ENCODE assay signal across 1 cellular context in the genomic region with DNA sequence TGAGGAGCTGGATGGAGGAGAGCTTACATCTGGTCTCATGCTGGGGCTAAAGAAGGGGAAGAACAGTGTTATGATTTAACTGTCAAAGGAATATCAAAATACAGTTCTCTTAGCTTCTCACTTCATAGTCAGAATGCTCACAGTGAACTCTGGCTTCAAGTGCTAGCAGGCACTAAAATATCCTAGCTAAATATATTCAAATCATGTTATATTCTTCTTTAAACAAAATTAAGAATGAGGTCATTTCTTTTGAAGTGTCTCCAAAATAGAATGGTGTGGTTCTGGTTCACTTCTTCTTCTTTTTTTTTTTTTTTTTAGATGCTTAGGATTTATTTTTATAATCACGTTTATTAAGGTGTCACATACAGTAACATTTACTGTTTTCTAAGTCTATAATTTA.
TF ChIP-seq lines count a peak whose summit lies in the region.

No MANE protein-coding gene starts in this region.

TF ChIP-seq in IMR-90, 13 proteins besides CTCF, POLR2A, EP300 and RAD21 (continued from another document):
- TF ChIP-seq RFX5 (IDR thresholded peaks at IDR 0.05; ENCODE audit: low read depth, low read length) = no peak
- TF ChIP-seq CEBPB (IDR thresholded peaks at IDR 0.05; ENCODE audit: low read depth, low read length) = no peak
- no peak for TF ChIP-seq BHLHE40 (IDR thresholded peaks at IDR 0.05; ENCODE audit: low read depth, low read length)
- TF ChIP-seq, protein P1, sequence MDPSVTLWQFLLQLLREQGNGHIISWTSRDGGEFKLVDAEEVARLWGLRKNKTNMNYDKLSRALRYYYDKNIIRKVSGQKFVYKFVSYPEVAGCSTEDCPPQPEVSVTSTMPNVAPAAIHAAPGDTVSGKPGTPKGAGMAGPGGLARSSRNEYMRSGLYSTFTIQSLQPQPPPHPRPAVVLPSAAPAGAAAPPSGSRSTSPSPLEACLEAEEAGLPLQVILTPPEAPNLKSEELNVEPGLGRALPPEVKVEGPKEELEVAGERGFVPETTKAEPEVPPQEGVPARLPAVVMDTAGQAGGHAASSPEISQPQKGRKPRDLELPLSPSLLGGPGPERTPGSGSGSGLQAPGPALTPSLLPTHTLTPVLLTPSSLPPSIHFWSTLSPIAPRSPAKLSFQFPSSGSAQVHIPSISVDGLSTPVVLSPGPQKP (IDR thresholded peaks at IDR 0.05; ENCODE audit: borderline replicate concordance, low read depth, low read length) = no peak
